In the genomic region with DNA sequence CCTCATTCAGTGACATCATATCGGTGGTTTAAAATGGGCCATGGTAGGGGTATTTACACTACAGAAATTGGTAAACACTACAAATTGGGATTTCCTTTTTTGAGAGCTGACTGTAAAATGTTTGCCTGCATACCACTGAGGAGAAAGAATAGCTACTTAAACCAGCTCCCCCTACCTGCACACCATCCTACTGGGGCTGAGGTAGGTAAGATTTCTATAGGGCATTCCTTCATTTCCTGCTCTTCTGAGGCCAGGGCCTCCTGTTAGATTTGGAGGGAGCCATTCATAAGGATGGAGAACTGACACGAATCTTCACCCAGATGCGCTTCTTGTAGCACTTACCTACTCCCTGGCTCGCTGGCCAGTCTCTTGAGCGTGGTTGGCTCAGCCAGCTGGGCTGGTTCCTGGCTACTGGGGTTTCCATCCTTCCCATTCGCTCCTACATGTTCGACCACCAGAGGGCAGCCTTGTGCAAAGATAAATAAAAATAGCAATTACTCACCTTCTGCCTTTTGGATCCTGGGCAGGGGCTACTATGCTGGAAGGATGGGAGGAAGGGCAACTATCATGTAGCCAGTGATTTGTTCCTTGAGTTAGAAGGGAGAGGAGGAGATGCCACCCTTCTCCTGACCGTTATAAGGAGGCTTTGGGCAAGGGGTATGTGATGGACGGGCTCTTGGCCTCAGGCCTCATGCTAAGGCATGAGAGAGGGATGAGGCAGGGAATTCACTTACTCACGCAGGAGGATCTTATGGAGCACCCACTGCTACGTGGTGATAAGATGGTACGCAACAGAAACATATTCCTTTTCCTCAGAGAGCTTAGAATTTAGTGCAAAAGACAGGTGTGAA, we compare ENCODE assay signal across 9 cellular contexts. TPM values are rescaled to one million over a fixed set of nuclear protein-coding genes. Genes with fewer than 3 reads are reported as not detected.
DNase-seq lines count a peak whose midpoint lies in the region; ATAC-seq and TF ChIP-seq lines count a peak whose summit lies in the region.
"Had no signal": no experiment of that assay in that cellular context is flagged by ENCODE, and none has a peak within 500 bp of the region (broad histone marks: within the 10 kb centered on the region; RNA-seq: fewer than 3 reads in every experiment).

No MANE protein-coding gene starts in this region.

- no peaks in the 10 kb centered on the region for H4K20me1 ChIP-seq in Loucy (ENCODE audit: insufficient read depth, low read length, poor library complexity, severe bottlenecking)

- H3K27me3 Mint-ChIP-seq in neural crest cell (ENCODE audit: low read depth) = peaks cover 8% of the 10 kb centered on the region

- peaks cover 38% of the 10 kb centered on the region for H3K4me1 Mint-ChIP-seq in neural crest cell

- H3K9me2 ChIP-seq in Loucy (replicated peaks; ENCODE audit: low read depth, low read length) = no peaks in the 10 kb centered on the region

- H3K9me3 Mint-ChIP-seq in neural crest cell = no peaks in the 10 kb centered on the region
- H3K9me3 Mint-ChIP-seq: T-helper 1 cell treated with Interleukin-12 subunit alpha and Interleukin-12 subunit beta and Interleukin-4 antibody, amounts not matched to agents 30 μg/mL and 1 μg/mL, for 36 hours had no signal

- H3K27ac Mint-ChIP-seq in neural crest cell (ENCODE audit: unreplicated experiment) = no peak overlapping the region
- H3K27ac Mint-ChIP-seq: T-helper 1 cell treated with Interleukin-12 subunit alpha and Interleukin-12 subunit beta and Interleukin-4 antibody, amounts not matched to agents 30 μg/mL and 1 μg/mL, for 36 hours had no signal

- TF ChIP-seq CTCF in Loucy (conservative IDR thresholded peaks at IDR 0.05; ENCODE audit: low read length) = peak; percentile 92
- TF ChIP-seq CTCF in fibroblast of pulmonary artery (IDR thresholded peaks at IDR 0.05; ENCODE audit: low read length, missing control alignments) = peak; percentile 69
- TF ChIP-seq CTCF in neural crest cell (conservative IDR thresholded peaks at IDR 0.05) = peak; percentile 95

- peaks cover 7% of the 10 kb centered on the region for H3K4me1 ChIP-seq in Loucy (ENCODE audit: insufficient read depth, low read length, poor library complexity, severe bottlenecking)

- no peak overlapping the region for H3K9ac ChIP-seq in Loucy (ENCODE audit: low read depth, low read length, poor library complexity, severe bottlenecking)

- no peaks in the 10 kb centered on the region for H3F3A ChIP-seq in Loucy (ENCODE audit: low read depth)

- no peaks in the 10 kb centered on the region for H3K9me3 ChIP-seq in Loucy (ENCODE audit: insufficient read depth, low read depth, low read length)

- DNase-seq in DMS153 treated with DMSO at 0.1 percent for 48 hours (lab: John Stamatoyannopoulos, UW; ENCODE audit: unreplicated experiment) = peak; percentile 91
- DNase-seq in RPMI8226 = peak; percentile 84
- peak; percentile 48 for DNase-seq in activated T-helper 1 cell treated with Interleukin-2 at 50 U/mL for 16 hours (ENCODE audit: low read depth)
- DNase-seq in fibroblast of pulmonary artery (ENCODE audit: low read depth) = peak; percentile 86
- peak; percentile 91 for DNase-seq in neural crest cell (ENCODE audit: low read depth, low spot score)
- DNase-seq in stimulated activated naive CD8-positive, alpha-beta T cell treated with anti-CD3 and anti-CD28 coated beads, Interleukin-15, Interleukin-2, amounts not matched to agents 100 U/mL and 50 U/mL, for 24 hours = peak; percentile 80

- no peaks in the 10 kb centered on the region for H3K79me2 ChIP-seq in Loucy (ENCODE audit: insufficient read depth, low read length)

- ATAC-seq in stimulated activated naive CD8-positive, alpha-beta T cell treated with anti-CD3 and anti-CD28 coated beads, Interleukin-15, Interleukin-2, amounts not matched to agents 100 U/mL and 50 U/mL, for 24 hours = peak; percentile 71
- ATAC-seq in HG02759 (IDR thresholded peaks at IDR 0.05; ENCODE audit: unreplicated experiment) = no peak

- H3K4me3 ChIP-seq in Loucy (ENCODE audit: low read length, poor library complexity, severe bottlenecking) (no peak overlapping the region), fibroblast of pulmonary artery (replicated peaks; ENCODE audit: low read depth, low read length) (no peak overlapping the region)

- no peaks in the 10 kb centered on the region for H3K36me3 ChIP-seq in Loucy (ENCODE audit: insufficient read depth, low read length)

- H2AFZ ChIP-seq in Loucy (ENCODE audit: low read length) = peak overlapping the region; percentile 88

- no peaks in the 10 kb centered on the region for H3K36me3 Mint-ChIP-seq in neural crest cell (ENCODE audit: low read depth)

- H3K4me2 ChIP-seq in Loucy (ENCODE audit: low read depth, low read length, poor library complexity, severe bottlenecking) = no peak overlapping the region

- H3K27me3 ChIP-seq in Loucy (ENCODE audit: insufficient read depth, low read length, poor library complexity, severe bottlenecking) = no peaks in the 10 kb centered on the region

- H3K4me3 Mint-ChIP-seq in neural crest cell = peak overlapping the region; percentile 7
- H3K4me3 Mint-ChIP-seq: T-helper 1 cell treated with Interleukin-12 subunit alpha and Interleukin-12 subunit beta and Interleukin-4 antibody, amounts not matched to agents 30 μg/mL and 1 μg/mL, for 36 hours had no signal

RNA-seq across cellular contexts. Expression of gene OPTC, which starts 10.7 kb away (rescaled TPM):
- total RNA-seq in neural crest cell = not detected in 2 replicates

RNA-seq across cellular contexts. Expression of gene PRELP, which starts 29.0 kb away (rescaled TPM):
- 2.9 and 3.4 TPM in 2 replicates for total RNA-seq in neural crest cell
